Comparison of ENCODE assay signal across 8 cellular contexts in genomic region chr2:12106440-12107080, GRCh38.
DNase-seq lines count a peak whose midpoint lies in the region; ATAC-seq, FAIRE-seq and TF ChIP-seq lines count a peak whose summit lies in the region.

No MANE protein-coding gene starts in this region.

- ATAC-seq in GM18502 (IDR thresholded peaks at IDR 0.05; ENCODE audit: poor library complexity, unreplicated experiment) = peak; percentile 61
- peak in 3 of 4 donors; percentile 41 to 60 (median 59) for ATAC-seq in pancreas

- no peak for TF ChIP-seq CTCF in pancreas (IDR thresholded peaks at IDR 0.05)

- H3K27me3 ChIP-seq in pancreas = no peaks in the 10 kb centered on the region

- intact Hi-C loops in pancreas (cut with DNase I) = no loop called here

- peak; percentile 27 to 41 for DNase-seq in Kasumi-1 (lab: John Stamatoyannopoulos, UW)
- peak; percentile 85 for DNase-seq in brain pericyte (ENCODE audit: low read depth, low spot score)
- peak in 4 of 6 donors; percentile 6 to 20 (median 18) for DNase-seq in pancreas
- no peak for DNase-seq in NCI-H748 (lab: John Stamatoyannopoulos, UW; ENCODE audit: unreplicated experiment)
- no peak for DNase-seq in iPS-NIHi11 (ENCODE audit: low spot score)
- DNase-seq in NCI-H1092 (lab: John Stamatoyannopoulos, UW) = no peak
- DNase-seq in cerebellum (ENCODE audit: low spot score) = no peak

- H3K4me1 ChIP-seq in pancreas = no peaks in the 10 kb centered on the region

- no peak overlapping the region for H3K27ac ChIP-seq in pancreas

- no peaks in the 10 kb centered on the region for H3K9me3 ChIP-seq in pancreas

- no peaks in the 10 kb centered on the region for H3K36me3 ChIP-seq in pancreas

- no peak for FAIRE-seq in pancreas (lab: Jason Lieb, UNC)

- 87 to 88% methylated on average over 11 of the region's 11 CpGs for WGBS in pancreas, 2 donors

- H3K4me3 ChIP-seq in pancreas = no peak overlapping the region

Comparison
In these comparisons a context has a peak if more than half of its experiments do, and no peak if none do; other contexts are left out.
1. DNase-seq: peak in Kasumi-1 (2 of 2), brain pericyte (single experiment) and pancreas (4 of 6); none in NCI-H748 (single experiment), iPS-NIHi11 (single experiment), NCI-H1092 (single experiment) and cerebellum (single experiment).